Comparison of ENCODE assay signal across 7 cellular contexts in genomic region chr4:8192748-8193738, GRCh38. TPM values are rescaled to one million over a fixed set of nuclear protein-coding genes. Genes with fewer than 3 reads are reported as not detected.
DNase-seq lines count a peak whose midpoint lies in the region; ATAC-seq, FAIRE-seq and TF ChIP-seq lines count a peak whose summit lies in the region.

No MANE protein-coding gene starts in this region.

- TF ChIP-seq POLR2A in HepG2 (IDR thresholded peaks at IDR 0.05; ENCODE audit: insufficient read depth in 1 of 2, low read depth in 2 of 2, low read length in 2 of 2) = no peak

- peaks cover 7 to 60% of the 10 kb centered on the region in 2 experiments; a peak in 3 of 5 replicates for H3K27me3 ChIP-seq in HepG2 (ENCODE audit: control insufficient read depth in 1 of 2, insufficient read depth in 2 of 2, low read length in 2 of 2)

- in situ Hi-C loops in HepG2 (cut with HindIII; ENCODE audit: extremely low pct_ligation_motif_present, low pct_unique_long_range_greater_than_20kb) = no loop called here

- H3K4me1 ChIP-seq in HepG2 (ENCODE audit: insufficient read depth, low read length) = peaks cover 73% of the 10 kb centered on the region

- no peak for TF ChIP-seq RAD21 in HepG2 (CRISPR knock-in tag; IDR thresholded peaks at IDR 0.05)

- H3K79me2 ChIP-seq in HepG2 (ENCODE audit: insufficient read depth, low read length) = no peaks in the 10 kb centered on the region

- H2AFZ ChIP-seq in HepG2 (ENCODE audit: low read length) = no peak overlapping the region

- TF ChIP-seq CTCF in HepG2 (CRISPR knock-in tag; IDR thresholded peaks at IDR 0.05) = peak; percentile 85

- TF ChIP-seq EP300 in HepG2 (IDR thresholded peaks at IDR 0.05; ENCODE audit: low read depth in 2 of 2, low read length in 2 of 2) (no peak), HepG2 (CRISPR knock-in tag; IDR thresholded peaks at IDR 0.05; ENCODE audit: borderline replicate concordance) (no peak)

- CTCF ChIA-PET in HepG2 (lab: Yijun Ruan, JAX; ENCODE audit: low intra/inter-chr PET ratio, low total read pairs) = interaction anchor here (2.0 kb wide), 1 partner anchor 16 kb away, joined by 9 read pairs; no protein-coding TSS in a partner anchor

- FAIRE-seq in HepG2 (lab: Jason Lieb, UNC) = peak; percentile 54

- POLR2A ChIA-PET in HepG2 (lab: Yijun Ruan, JAX) = no interaction called here

- no peak overlapping the region for H3K9ac ChIP-seq in HepG2 (ENCODE audit: insufficient read depth, low read depth, low read length)

- ATAC-seq in GM19328 (IDR thresholded peaks at IDR 0.05; ENCODE audit: unreplicated experiment) (peak; percentile 79), HG03139 (IDR thresholded peaks at IDR 0.05; ENCODE audit: unreplicated experiment) (peak; percentile 80), HepG2 (peak; percentile 75)

- WGBS in HepG2 (ENCODE audit: low lambda C conversion rate) = 24% methylated on average over 15 of the region's 18 CpGs

- H3K9me3 ChIP-seq in HepG2 (ENCODE audit: low read length) = no peaks in the 10 kb centered on the region

- H4K20me1 ChIP-seq in HepG2 (ENCODE audit: insufficient read depth, low read length) = no peaks in the 10 kb centered on the region

- intact Hi-C loops in HepG2 (cut with micrococcal nuclease; ENCODE audit: unreplicated experiment) = loop anchor here (1.0 to 5.0 kb wide), 2 partner anchors 16 to 49 kb away; no protein-coding TSS in a partner anchor

- DNase-seq in ELF-1 (ENCODE audit: low read depth, low spot score) = peak; percentile 54
- DNase-seq in NCI-H2196 treated with DMSO at 0.1 percent for 48 hours (lab: John Stamatoyannopoulos, UW; ENCODE audit: unreplicated experiment) = peak; percentile 26
- DNase-seq in amniotic epithelial cell (ENCODE audit: low read depth) = peak; percentile 84
- DNase-seq in HepG2 (ENCODE audit: low spot score) = peak; percentile 73
- DNase-seq in putamen (ENCODE audit: low spot score) = no peak

- no peaks in the 10 kb centered on the region for H3K36me3 ChIP-seq in HepG2 (replicated peaks in 1 of 2; ENCODE audit: control insufficient read depth in 1 of 2, insufficient read depth in 2 of 2, low read length in 2 of 2)

- no TSS peak for BruUV-seq in HepG2 (replicated peaks; lab: Mats Ljungman, UMichigan)

- H3K4me3 ChIP-seq in HepG2 (replicated peaks in 1 of 3; ENCODE audit: insufficient read depth in 1 of 3, low read depth in 2 of 3, low read length in 3 of 3) = no peak overlapping the region

- H3K27ac ChIP-seq in HepG2 (ENCODE audit: extremely low read length, insufficient read depth, low read length) = no peak overlapping the region

- H3K4me2 ChIP-seq in HepG2 (ENCODE audit: low read depth, low read length) = no peak overlapping the region; the same call in 1 of the 2 replicates

TF ChIP-seq in HepG2, 621 proteins besides CTCF, POLR2A, EP300 and RAD21 (continues in another document):
- TF ChIP-seq DMTF1 (CRISPR knock-in tag; IDR thresholded peaks at IDR 0.05) (no peak), DNMT1 (CRISPR knock-in tag; IDR thresholded peaks at IDR 0.05) (no peak), IRX3 (CRISPR knock-in tag; IDR thresholded peaks at IDR 0.05; ENCODE audit: borderline replicate concordance, low read depth) (no peak), ZBTB43 (CRISPR knock-in tag; conservative IDR thresholded peaks at IDR 0.05) (no peak), JUN (CRISPR knock-in tag; IDR thresholded peaks at IDR 0.05) (no peak), SMC3 (IDR thresholded peaks at IDR 0.05; ENCODE audit: low read length) (peak; percentile 41; the same call in 1 of the 2 replicates), ZNF652 (CRISPR knock-in tag; IDR thresholded peaks at IDR 0.05; ENCODE audit: borderline replicate concordance, low read depth) (peak; percentile 56; the same call in 1 of the 2 replicates), MAX (IDR thresholded peaks at IDR 0.05) (0 out of 2 replicates have a peak, but pooled peaks have one; percentile 26), ZBTB38 (CRISPR knock-in tag; IDR thresholded peaks at IDR 0.05) (0 out of 2 replicates have a peak, but pooled peaks have one; percentile 16)

RNA-seq across cellular contexts. Expression of gene SH3TC1, which starts 6.0 kb away (rescaled TPM):
- 10.1 and 14.9 TPM in 2 replicates for total RNA-seq in HepG2 (2016; rRNA removed; fragmentation: Illumina TruSeq; extraction: Trizol)
- total RNA-seq in HepG2 (2016; cell fraction: cytosol; rRNA removed; fragmentation: Illumina TruSeq; extraction: Trizol; ENCODE audit: low read depth) = 1.8 and 3.0 TPM in 2 replicates
- total RNA-seq in HepG2 (2016; cell fraction: insoluble cytoplasmic fraction; rRNA removed; fragmentation: Illumina TruSeq; extraction: Trizol) = 7.9 and 17.3 TPM in 2 replicates
- 5.6 and 6.2 TPM in 2 replicates for total RNA-seq in HepG2 (2016; cell fraction: membrane; rRNA removed; fragmentation: Illumina TruSeq; extraction: Trizol)
- 22.7 and 23.6 TPM in 2 replicates for total RNA-seq in HepG2 (2016; cell fraction: nucleus; rRNA removed; fragmentation: Illumina TruSeq; extraction: Trizol)
- 21.8 and 27.0 TPM in 2 replicates for polyA plus RNA-seq in HepG2 (2011; rRNA removed)
- 12.1 and 19.8 TPM in 2 replicates for polyA plus RNA-seq in HepG2 (2011; cell fraction: cytosol; rRNA removed)
- 113 and 146 TPM in 2 replicates for polyA plus RNA-seq in HepG2 (2011; cell fraction: nucleus; rRNA removed)
- polyA plus RNA-seq in HepG2 (2012) = 12.2 and 22.6 TPM in 2 replicates
- polyA plus RNA-seq in HepG2 (2016; cell fraction: cytosol; fragmentation: Illumina TruSeq; extraction: Trizol; ENCODE audit: low read depth) = 1.3 and 1.5 TPM in 2 replicates
- polyA plus RNA-seq in HepG2 (2016; cell fraction: insoluble cytoplasmic fraction; fragmentation: Illumina TruSeq; extraction: Trizol; ENCODE audit: low read depth) = 6.1 and 6.6 TPM in 2 replicates
- 2.1 and 2.8 TPM in 2 replicates for polyA plus RNA-seq in HepG2 (2016; cell fraction: membrane; fragmentation: Illumina TruSeq; extraction: Trizol; ENCODE audit: low read depth)
- polyA plus RNA-seq in HepG2 (2016; cell fraction: nucleus; fragmentation: Illumina TruSeq; extraction: Trizol; ENCODE audit: insufficient read depth, low read depth) = 26.5 and 29.7 TPM in 2 replicates
- 12.4 and 67.5 TPM in 2 replicates for polyA minus RNA-seq in HepG2 (2011; rRNA and poly(A)+ RNA removed; ENCODE audit: low replicate concordance)
- polyA minus RNA-seq in HepG2 (2011; cell fraction: cytosol; rRNA and poly(A)+ RNA removed) = 18.2 and 19.5 TPM in 2 replicates
- polyA minus RNA-seq in HepG2 (2011; cell fraction: nucleus; rRNA and poly(A)+ RNA removed) = 76.5 and 77.0 TPM in 2 replicates

RNA-seq across cellular contexts. Expression of gene ABLIM2, which starts 34.4 kb away (rescaled TPM):
- total RNA-seq in HepG2 (2016; rRNA removed; fragmentation: Illumina TruSeq; extraction: Trizol) = 0.18 and 0.20 TPM in 2 replicates
- total RNA-seq in HepG2 (2016; cell fraction: cytosol; rRNA removed; fragmentation: Illumina TruSeq; extraction: Trizol; ENCODE audit: low read depth) = not detected in 2 replicates
- total RNA-seq in HepG2 (2016; cell fraction: insoluble cytoplasmic fraction; rRNA removed; fragmentation: Illumina TruSeq; extraction: Trizol) = not detected in 2 replicates
- total RNA-seq in HepG2 (2016; cell fraction: membrane; rRNA removed; fragmentation: Illumina TruSeq; extraction: Trizol) = not detected in 2 replicates
- total RNA-seq in HepG2 (2016; cell fraction: nucleus; rRNA removed; fragmentation: Illumina TruSeq; extraction: Trizol) = not detected in 2 replicates
- polyA plus RNA-seq in HepG2 (2011; rRNA removed) = 0.37 and 0.42 TPM in 2 replicates
- polyA plus RNA-seq in HepG2 (2011; cell fraction: cytosol; rRNA removed) = 0.35 and 0.46 TPM in 2 replicates
- 0.33 and 0.34 TPM in 2 replicates for polyA plus RNA-seq in HepG2 (2011; cell fraction: nucleus; rRNA removed)
- polyA plus RNA-seq in HepG2 (2012) = 0.15 and 0.24 TPM in 2 replicates
- not detected in 2 replicates for polyA plus RNA-seq in HepG2 (2016; cell fraction: cytosol; fragmentation: Illumina TruSeq; extraction: Trizol; ENCODE audit: low read depth)
- not detected in 2 replicates for polyA plus RNA-seq in HepG2 (2016; cell fraction: insoluble cytoplasmic fraction; fragmentation: Illumina TruSeq; extraction: Trizol; ENCODE audit: low read depth)
- 0.11 TPM in 1 of 2 replicates, not detected in the other for polyA plus RNA-seq in HepG2 (2016; cell fraction: membrane; fragmentation: Illumina TruSeq; extraction: Trizol; ENCODE audit: low read depth)
- polyA plus RNA-seq in HepG2 (2016; cell fraction: nucleus; fragmentation: Illumina TruSeq; extraction: Trizol; ENCODE audit: insufficient read depth, low read depth) = not detected in 2 replicates
- polyA minus RNA-seq in HepG2 (2011; rRNA and poly(A)+ RNA removed; ENCODE audit: low replicate concordance) = 2.2 and 7.6 TPM in 2 replicates
- 0.49 TPM in 1 of 2 replicates, not detected in the other for polyA minus RNA-seq in HepG2 (2011; cell fraction: cytosol; rRNA and poly(A)+ RNA removed)
- 0.12 and 0.52 TPM in 2 replicates for polyA minus RNA-seq in HepG2 (2011; cell fraction: nucleus; rRNA and poly(A)+ RNA removed)
